ENCODE assay signal across 14 cellular contexts in the genomic region with DNA sequence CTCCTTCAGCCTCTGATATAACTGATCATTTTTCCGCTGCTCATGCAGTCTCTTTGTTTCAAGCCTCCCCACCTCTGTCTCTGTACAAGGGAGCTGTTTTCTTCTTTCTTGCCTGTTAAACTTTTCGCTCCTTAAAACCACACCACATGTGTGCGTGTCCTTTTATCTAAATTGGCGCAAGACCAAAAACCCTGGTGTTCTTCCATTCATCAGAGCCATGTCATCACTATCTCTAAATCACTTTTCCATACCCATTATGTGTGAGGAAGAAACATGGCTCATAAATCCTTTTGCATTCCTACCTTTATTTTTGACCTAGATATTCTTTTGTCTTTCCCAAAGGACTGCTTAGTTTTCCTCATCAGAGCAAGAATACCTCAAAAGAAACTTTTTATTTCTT.
DNase-seq lines count a peak whose midpoint lies in the region; ATAC-seq, FAIRE-seq and TF ChIP-seq lines count a peak whose summit lies in the region.
"Had no signal": no experiment of that assay in that cellular context is flagged by ENCODE, and none has a peak within 500 bp of the region (broad histone marks: within the 10 kb centered on the region; RNA-seq: fewer than 3 reads in every experiment).

No MANE protein-coding gene starts in this region.

- H3K4me1 ChIP-seq in A673 (ENCODE audit: insufficient read depth, low read length, poor library complexity, severe bottlenecking) (no peaks in the 10 kb centered on the region), K562 (replicated peaks in 1 of 2; ENCODE audit: control insufficient read depth in 2 of 2, insufficient read depth in 2 of 2, low read length in 2 of 2) (no peaks in the 10 kb centered on the region), smooth muscle cell (ENCODE audit: low read depth) (no peaks in the 10 kb centered on the region)
- H3K4me1 ChIP-seq: Caco-2 had no signal

- POLR2A ChIA-PET in A673 (lab: Charles Lee; ENCODE audit: low non-redundant PET) (interaction anchor here (0.6 kb wide), 1 partner anchor 488 kb away, joined by 10 read pairs; no protein-coding TSS in a partner anchor), K562 (lab: Yijun Ruan, JAX) (no interaction called here)

- no peaks in the 10 kb centered on the region for H3K27me3 ChIP-seq in A673 (replicated peaks; ENCODE audit: insufficient read depth, low read depth, low read length, poor library complexity)
- no peaks in the 10 kb centered on the region; a peak in 1 of 5 replicates for H3K27me3 ChIP-seq in K562 (ENCODE audit: control insufficient read depth in 2 of 2, insufficient read depth in 2 of 2, low read length in 2 of 2)
- H3K27me3 ChIP-seq in smooth muscle cell (ENCODE audit: low read depth) = no peaks in the 10 kb centered on the region

- no peaks in the 10 kb centered on the region for H3K9me1 ChIP-seq in K562 (ENCODE audit: control insufficient read depth, insufficient read depth, low read length)

- H3F3A ChIP-seq in smooth muscle cell (ENCODE audit: low read depth) = no peaks in the 10 kb centered on the region

- TF ChIP-seq CTCF in A673 (conservative IDR thresholded peaks at IDR 0.05; ENCODE audit: low read depth, low read length) = no peak
- TF ChIP-seq CTCF in K562 (IDR thresholded peaks at IDR 0.05 in 2 of 3, conservative IDR thresholded peaks at IDR 0.05 in 1 of 3; ENCODE audit: insufficient read depth in 2 of 3, low read depth in 1 of 3, low read length in 3 of 3) = no peak
- TF ChIP-seq CTCF in neural crest cell (conservative IDR thresholded peaks at IDR 0.05) = no peak
- TF ChIP-seq CTCF in smooth muscle cell (IDR thresholded peaks at IDR 0.05; ENCODE audit: borderline replicate concordance, insufficient read depth, poor library complexity, severe bottlenecking) = no peak

- H3K9ac ChIP-seq in K562 (ENCODE audit: insufficient read depth in 1 of 2, low read depth in 2 of 2, low read length in 2 of 2) = no peak overlapping the region
- no peak overlapping the region for H3K9ac ChIP-seq in smooth muscle cell (ENCODE audit: low read depth)

- CTCF ChIA-PET in A673 (lab: Charles Lee) (no interaction called here), K562 (lab: Yijun Ruan, JAX; ENCODE audit: low intra/inter-chr PET ratio) (no interaction called here)

- no peak for FAIRE-seq in K562 (lab: Jason Lieb, UNC)
- FAIRE-seq: D721Med, H1 had no signal

- DNase-seq in A673 (ENCODE audit: low spot score) = peak; percentile 3
- peak; percentile 20 for DNase-seq in NCI-H226
- DNase-seq in K562 (ENCODE audit: extremely low read depth in 1 of 4, low spot score in 3 of 4) = peak in 1 of 4 experiments; percentile 8
- no peak for DNase-seq in neural crest cell (ENCODE audit: low read depth, low spot score)
- no peak for DNase-seq in smooth muscle cell (lab: John Stamatoyannopoulos, UW; ENCODE audit: unreplicated experiment)
- DNase-seq: AML-193; Caco-2; CD4-positive, alpha-beta T cell; GDM1; H9 had no signal

- 2% methylated on average over 4 of the region's 4 CpGs for WGBS in K562 (ENCODE audit: insufficient coverage, low coverage, missing lambda C conversion rate)
- WGBS in smooth muscle cell (ENCODE audit: low lambda C conversion rate) = 81% methylated on average over 4 of the region's 4 CpGs

- H3K27me3 Mint-ChIP-seq in neural crest cell (ENCODE audit: low read depth) = no peaks in the 10 kb centered on the region
- H3K27me3 Mint-ChIP-seq: CD4-positive, alpha-beta T cell had no signal

- TF ChIP-seq POLR2A in K562 (conservative IDR thresholded peaks at IDR 0.05) = no peak

- H3K79me2 ChIP-seq in K562 (ENCODE audit: control insufficient read depth, insufficient read depth, low read length) (no peaks in the 10 kb centered on the region), smooth muscle cell (ENCODE audit: low read depth) (no peaks in the 10 kb centered on the region)

- H3K36me3 ChIP-seq in A673 (ENCODE audit: insufficient read depth, low read length, poor library complexity, severe bottlenecking) (no peaks in the 10 kb centered on the region), K562 (ENCODE audit: control insufficient read depth, insufficient read depth, low read length) (no peaks in the 10 kb centered on the region), smooth muscle cell (ENCODE audit: low read depth) (peaks cover 11% of the 10 kb centered on the region)

- H3K4me3 ChIP-seq in A673 (ENCODE audit: low read depth, low read length, poor library complexity, severe bottlenecking) (no peak overlapping the region), K562 (no peak overlapping the region), smooth muscle cell (no peak overlapping the region)

- H3K4me3 Mint-ChIP-seq in neural crest cell = no peak overlapping the region
- H3K4me3 Mint-ChIP-seq: CD4-positive, alpha-beta T cell; H9 had no signal

- H3K9me3 ChIP-seq in A673 (ENCODE audit: low read depth, low read length, poor library complexity, severe bottlenecking) (peaks cover 32% of the 10 kb centered on the region), K562 (replicated peaks; ENCODE audit: control insufficient read depth, insufficient read depth, low read depth, low read length) (peaks cover 3% of the 10 kb centered on the region), smooth muscle cell (replicated peaks; ENCODE audit: low read depth) (peaks cover 19% of the 10 kb centered on the region)

- no TSS peak for BruUV-seq in A673 (replicated peaks; lab: Mats Ljungman, UMichigan)
- no TSS peak for BruUV-seq in K562 (replicated peaks; lab: Mats Ljungman, UMichigan)

- H4K20me1 ChIP-seq in K562 (replicated peaks; ENCODE audit: control insufficient read depth, insufficient read depth, low read length) = no peaks in the 10 kb centered on the region
- H4K20me1 ChIP-seq in smooth muscle cell (ENCODE audit: low read depth) = no peaks in the 10 kb centered on the region

- peaks cover 43% of the 10 kb centered on the region for H3K36me3 Mint-ChIP-seq in neural crest cell (ENCODE audit: low read depth)

- no peak for TF ChIP-seq RAD21 in K562 (CRISPR knock-in tag; conservative IDR thresholded peaks at IDR 0.05 in 1 of 2, IDR thresholded peaks at IDR 0.05 in 1 of 2)

- H3K27ac ChIP-seq in A673 (ENCODE audit: low read depth, low read length, poor library complexity, severe bottlenecking) (no peak overlapping the region), K562 (ENCODE audit: extremely low read depth, low read depth, low read length) (no peak overlapping the region), smooth muscle cell (ENCODE audit: low read depth) (no peak overlapping the region)

- intact Hi-C loops in A673 (cut with micrococcal nuclease; ENCODE audit: unreplicated experiment) (no loop called here), K562 (cut with micrococcal nuclease) (no loop called here)

- H2AFZ ChIP-seq in K562 (ENCODE audit: low read depth, low read length) = no peak overlapping the region
- no peak overlapping the region for H2AFZ ChIP-seq in smooth muscle cell (ENCODE audit: low read depth)

- peaks cover 29% of the 10 kb centered on the region for H3K9me3 Mint-ChIP-seq in neural crest cell

- H3K4me1 Mint-ChIP-seq in neural crest cell = no peaks in the 10 kb centered on the region

- in situ Hi-C loops in K562 (cut with MboI) = no loop called here

- H3K27ac Mint-ChIP-seq in neural crest cell (ENCODE audit: unreplicated experiment) = peak overlapping the region; percentile 5
- H3K27ac Mint-ChIP-seq: CD4-positive, alpha-beta T cell; H9 had no signal

- H3K4me2 ChIP-seq in K562 (ENCODE audit: insufficient read depth, low read length) = no peak overlapping the region
- H3K4me2 ChIP-seq in smooth muscle cell = no peak overlapping the region

- ATAC-seq in K562 (no peak; the same call in 2 of the 3 replicates), GM18502 (IDR thresholded peaks at IDR 0.05; ENCODE audit: poor library complexity, unreplicated experiment) (no peak), GM21360 (IDR thresholded peaks at IDR 0.05; ENCODE audit: unreplicated experiment) (no peak)

- TF ChIP-seq EP300 in K562 (IDR thresholded peaks at IDR 0.05; ENCODE audit: low read length) = no peak

TF ChIP-seq in K562, 482 proteins besides CTCF, POLR2A, EP300 and RAD21 (continues in another document):
- TF ChIP-seq MXD1 (CRISPR knock-in tag; IDR thresholded peaks at IDR 0.05; ENCODE audit: borderline replicate concordance, poor library complexity, severe bottlenecking) = no peak
- TF ChIP-seq, protein P1, sequence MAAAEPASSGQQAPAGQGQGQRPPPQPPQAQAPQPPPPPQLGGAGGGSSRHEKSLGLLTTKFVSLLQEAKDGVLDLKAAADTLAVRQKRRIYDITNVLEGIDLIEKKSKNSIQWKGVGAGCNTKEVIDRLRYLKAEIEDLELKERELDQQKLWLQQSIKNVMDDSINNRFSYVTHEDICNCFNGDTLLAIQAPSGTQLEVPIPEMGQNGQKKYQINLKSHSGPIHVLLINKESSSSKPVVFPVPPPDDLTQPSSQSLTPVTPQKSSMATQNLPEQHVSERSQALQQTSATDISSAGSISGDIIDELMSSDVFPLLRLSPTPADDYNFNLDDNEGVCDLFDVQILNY (CRISPR knock-in tag; IDR thresholded peaks at IDR 0.05) = no peak
- TF ChIP-seq, protein P2, sequence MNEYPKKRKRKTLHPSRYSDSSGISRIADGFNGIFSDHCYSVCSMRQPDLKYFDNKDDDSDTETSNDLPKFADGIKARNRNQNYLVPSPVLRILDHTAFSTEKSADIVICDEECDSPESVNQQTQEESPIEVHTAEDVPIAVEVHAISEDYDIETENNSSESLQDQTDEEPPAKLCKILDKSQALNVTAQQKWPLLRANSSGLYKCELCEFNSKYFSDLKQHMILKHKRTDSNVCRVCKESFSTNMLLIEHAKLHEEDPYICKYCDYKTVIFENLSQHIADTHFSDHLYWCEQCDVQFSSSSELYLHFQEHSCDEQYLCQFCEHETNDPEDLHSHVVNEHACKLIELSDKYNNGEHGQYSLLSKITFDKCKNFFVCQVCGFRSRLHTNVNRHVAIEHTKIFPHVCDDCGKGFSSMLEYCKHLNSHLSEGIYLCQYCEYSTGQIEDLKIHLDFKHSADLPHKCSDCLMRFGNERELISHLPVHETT (CRISPR knock-in tag; conservative IDR thresholded peaks at IDR 0.05 in 1 of 2, IDR thresholded peaks at IDR 0.05 in 1 of 2) = no peak
- TF ChIP-seq, protein P3, sequence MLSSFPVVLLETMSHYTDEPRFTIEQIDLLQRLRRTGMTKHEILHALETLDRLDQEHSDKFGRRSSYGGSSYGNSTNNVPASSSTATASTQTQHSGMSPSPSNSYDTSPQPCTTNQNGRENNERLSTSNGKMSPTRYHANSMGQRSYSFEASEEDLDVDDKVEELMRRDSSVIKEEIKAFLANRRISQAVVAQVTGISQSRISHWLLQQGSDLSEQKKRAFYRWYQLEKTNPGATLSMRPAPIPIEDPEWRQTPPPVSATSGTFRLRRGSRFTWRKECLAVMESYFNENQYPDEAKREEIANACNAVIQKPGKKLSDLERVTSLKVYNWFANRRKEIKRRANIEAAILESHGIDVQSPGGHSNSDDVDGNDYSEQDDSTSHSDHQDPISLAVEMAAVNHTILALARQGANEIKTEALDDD (IDR thresholded peaks at IDR 0.05) = no peak
- TF ChIP-seq DNMT1 (IDR thresholded peaks at IDR 0.05) = no peak
- no peak for TF ChIP-seq CHD2 (IDR thresholded peaks at IDR 0.05; ENCODE audit: low read depth, low read length)
- no peak for TF ChIP-seq POLR2H (tag; IDR thresholded peaks at IDR 0.05; ENCODE audit: low read depth)

Comparison
In these comparisons a context has a peak if more than half of its experiments do, and no peak if none do; other contexts are left out.
1. DNase-seq: peak in A673 (single experiment) and NCI-H226 (single experiment); none in neural crest cell (single experiment) and smooth muscle cell (single experiment).